Comparison of ENCODE assay signal across 8 cellular contexts in the genomic region with DNA sequence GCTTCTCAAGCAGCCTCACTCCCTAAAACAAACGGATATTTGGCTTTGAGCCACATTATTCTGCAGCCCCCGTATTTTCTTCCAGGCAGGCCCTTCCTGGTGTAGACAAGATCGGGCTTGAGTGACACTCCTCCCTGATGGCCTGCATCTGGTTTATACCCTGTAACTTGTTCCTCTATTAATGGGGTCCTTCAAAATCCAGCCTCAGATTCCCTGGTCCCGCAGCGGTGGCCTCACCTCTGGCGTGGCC. TPM values are rescaled to one million over a fixed set of nuclear protein-coding genes. Genes with fewer than 3 reads are reported as not detected.
DNase-seq lines count a peak whose midpoint lies in the region; ATAC-seq lines count a peak whose summit lies in the region.

No MANE protein-coding gene starts in this region.

- ATAC-seq in activated CD8-positive, alpha-beta T cell treated with anti-CD3 and anti-CD28 coated beads, Interleukin-2, amount 10 ng/mL, durations not matched to agents 7 days and 5 days, result no peak
- no peak for ATAC-seq in stimulated activated memory B cell treated with anti-CD40 and anti-IgM and Interleukin-4, amounts not matched to agents 10 μg/mL and 1 μg/mL and 100 μg/mL, for 72 hours
- no peak for ATAC-seq in GM21423 (IDR thresholded peaks at IDR 0.05; ENCODE audit: unreplicated experiment)

- H3K27me3 Mint-ChIP-seq in activated CD8-positive, alpha-beta T cell treated with anti-CD3 and anti-CD28 coated beads, Interleukin-2, amount 10 ng/mL, durations not matched to agents 7 days and 5 days (ENCODE audit: low read depth), result no peaks in the 10 kb centered on the region
- no peaks in the 10 kb centered on the region for H3K27me3 Mint-ChIP-seq in stimulated activated memory B cell treated with anti-CD40 and anti-IgM and Interleukin-4, amounts not matched to agents 10 μg/mL and 1 μg/mL and 100 μg/mL, for 72 hours

- peak overlapping the region; percentile 91 for H3K4me3 Mint-ChIP-seq in activated CD8-positive, alpha-beta T cell treated with anti-CD3 and anti-CD28 coated beads, Interleukin-2, amount 10 ng/mL, durations not matched to agents 7 days and 5 days
- peak overlapping the region; percentile 96 for H3K4me3 Mint-ChIP-seq in stimulated activated memory B cell treated with anti-CD40 and anti-IgM and Interleukin-4, amounts not matched to agents 10 μg/mL and 1 μg/mL and 100 μg/mL, for 72 hours

- DNase-seq in DMS79 treated with DMSO at 0.1 percent for 48 hours (lab: John Stamatoyannopoulos, UW), result peak; percentile 47
- no peak for DNase-seq in DMS79 (lab: John Stamatoyannopoulos, UW)
- no peak for DNase-seq in activated CD8-positive, alpha-beta T cell treated with anti-CD3 and anti-CD28 coated beads, Interleukin-2, amount 10 ng/mL, durations not matched to agents 7 days and 5 days
- no peak for DNase-seq in NCI-H524 treated with DMSO at 0.1 percent for 48 hours (lab: John Stamatoyannopoulos, UW)
- no peak for DNase-seq in dermis blood vessel endothelial cell

- POLR2A ChIA-PET in activated CD8-positive, alpha-beta T cell treated with anti-CD3 and anti-CD28 coated beads, Interleukin-2, amount 10 ng/mL, durations not matched to agents 7 days and 5 days (lab: Charles Lee), result interaction anchor here (2.0 to 4.6 kb wide), 2 partner anchors 25 to 28 kb away, joined by 6 to 39 read pairs; a partner anchor contains a TSS

- peak overlapping the region; percentile 90 for H3K27ac Mint-ChIP-seq in activated CD8-positive, alpha-beta T cell treated with anti-CD3 and anti-CD28 coated beads, Interleukin-2, amount 10 ng/mL, durations not matched to agents 7 days and 5 days
- peak overlapping the region; percentile 93 for H3K27ac Mint-ChIP-seq in stimulated activated memory B cell treated with anti-CD40 and anti-IgM and Interleukin-4, amounts not matched to agents 10 μg/mL and 1 μg/mL and 100 μg/mL, for 72 hours

- CTCF ChIA-PET in activated CD8-positive, alpha-beta T cell treated with anti-CD3 and anti-CD28 coated beads, Interleukin-2, amount 10 ng/mL, durations not matched to agents 7 days and 5 days (lab: Charles Lee), result interaction anchor here (1.8 to 3.5 kb wide), 2 partner anchors 24 to 27 kb away, joined by 6 to 23 read pairs; a partner anchor contains a TSS

- H3K9me3 Mint-ChIP-seq in activated CD8-positive, alpha-beta T cell treated with anti-CD3 and anti-CD28 coated beads, Interleukin-2, amount 10 ng/mL, durations not matched to agents 7 days and 5 days (ENCODE audit: insufficient read depth), result no peaks in the 10 kb centered on the region
- no peaks in the 10 kb centered on the region for H3K9me3 Mint-ChIP-seq in stimulated activated memory B cell treated with anti-CD40 and anti-IgM and Interleukin-4, amounts not matched to agents 10 μg/mL and 1 μg/mL and 100 μg/mL, for 72 hours

- H3K36me3 Mint-ChIP-seq in activated CD8-positive, alpha-beta T cell treated with anti-CD3 and anti-CD28 coated beads, Interleukin-2, amount 10 ng/mL, durations not matched to agents 7 days and 5 days (ENCODE audit: low read depth), result peaks cover 39% of the 10 kb centered on the region
- H3K36me3 Mint-ChIP-seq in stimulated activated memory B cell treated with anti-CD40 and anti-IgM and Interleukin-4, amounts not matched to agents 10 μg/mL and 1 μg/mL and 100 μg/mL, for 72 hours, result peaks cover 14% of the 10 kb centered on the region

- peak overlapping the region; percentile 36 for H3K4me3 ChIP-seq in iPS-11a (ENCODE audit: low read depth, low read length)

- peaks cover 57% of the 10 kb centered on the region for H3K4me1 Mint-ChIP-seq in activated CD8-positive, alpha-beta T cell treated with anti-CD3 and anti-CD28 coated beads, Interleukin-2, amount 10 ng/mL, durations not matched to agents 7 days and 5 days (ENCODE audit: low read depth)
- H3K4me1 Mint-ChIP-seq in stimulated activated memory B cell treated with anti-CD40 and anti-IgM and Interleukin-4, amounts not matched to agents 10 μg/mL and 1 μg/mL and 100 μg/mL, for 72 hours, result peaks cover 42% of the 10 kb centered on the region

RNA-seq across cellular contexts. Expression of a gene that starts 0.4 kb away (rescaled TPM):
- 10 to 100 TPM; 35.9 to 39.2 TPM for total RNA-seq in activated CD8-positive, alpha-beta T cell treated with anti-CD3 and anti-CD28 coated beads, Interleukin-2, amount 10 ng/mL, durations not matched to agents 7 days and 5 days
- total RNA-seq in dermis blood vessel endothelial cell, result 61.8 and 117 TPM in 2 replicates

RNA-seq across cellular contexts. Expression of a gene that starts 25.1 kb away (rescaled TPM):
- total RNA-seq in activated CD8-positive, alpha-beta T cell treated with anti-CD3 and anti-CD28 coated beads, Interleukin-2, amount 10 ng/mL, durations not matched to agents 7 days and 5 days, result 10 to 100 TPM; 85.7 to 92.6 TPM
- 47.7 and 69.6 TPM in 2 replicates for total RNA-seq in dermis blood vessel endothelial cell

RNA-seq across cellular contexts. Expression of a gene that starts 27.7 kb away (rescaled TPM):
- total RNA-seq in activated CD8-positive, alpha-beta T cell treated with anti-CD3 and anti-CD28 coated beads, Interleukin-2, amount 10 ng/mL, durations not matched to agents 7 days and 5 days, result 10 to 100 TPM; 16.9 to 17.6 TPM
- total RNA-seq in dermis blood vessel endothelial cell, result 11.2 and 17.5 TPM in 2 replicates

RNA-seq across cellular contexts. Expression of a gene that starts 28.1 kb away (rescaled TPM):
- total RNA-seq in activated CD8-positive, alpha-beta T cell treated with anti-CD3 and anti-CD28 coated beads, Interleukin-2, amount 10 ng/mL, durations not matched to agents 7 days and 5 days, result 1 to 10 TPM; 2.3 to 2.9 TPM
- total RNA-seq in dermis blood vessel endothelial cell, result 0.42 TPM in 1 of 2 replicates, not detected in the other
